8 cellular contexts compared by ENCODE assay signal in the genomic region with DNA sequence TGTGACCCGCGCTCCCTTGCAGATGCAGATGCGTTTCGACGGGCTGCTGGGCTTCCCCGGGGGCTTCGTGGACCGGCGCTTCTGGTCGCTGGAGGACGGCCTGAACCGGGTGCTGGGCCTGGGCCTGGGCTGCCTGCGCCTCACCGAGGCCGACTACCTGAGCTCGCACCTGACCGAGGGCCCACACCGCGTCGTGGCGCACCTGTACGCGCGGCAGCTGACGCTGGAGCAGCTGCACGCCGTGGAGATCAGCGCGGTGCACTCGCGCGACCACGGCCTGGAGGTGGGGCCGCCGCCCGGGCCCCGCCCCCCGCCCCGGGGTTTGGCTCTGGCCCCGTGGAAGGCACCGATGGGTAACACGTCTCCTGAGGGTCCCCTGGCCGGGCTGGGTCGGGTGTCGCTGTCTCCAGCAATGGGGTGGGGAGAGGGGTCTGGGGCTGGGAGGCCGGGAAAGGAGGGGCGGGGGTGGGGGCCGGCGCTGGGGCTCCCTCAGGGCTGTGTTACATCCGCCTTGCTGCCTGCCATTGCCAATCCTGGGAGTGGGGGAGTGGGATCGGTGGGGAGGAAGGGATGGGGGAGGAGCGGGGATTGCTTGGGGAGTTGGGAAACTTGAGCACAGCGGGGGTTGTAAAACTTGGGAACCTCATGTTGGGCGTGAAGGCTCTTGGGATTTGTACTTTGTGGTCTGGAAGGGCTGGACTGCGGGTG. TPM values are rescaled to one million over a fixed set of nuclear protein-coding genes. Genes with fewer than 3 reads are reported as not detected.
DNase-seq lines count a peak whose midpoint lies in the region; ATAC-seq, FAIRE-seq and TF ChIP-seq lines count a peak whose summit lies in the region.

No MANE protein-coding gene starts in this region.

- H2AFZ ChIP-seq in keratinocyte (ENCODE audit: control insufficient read depth, low read length), result no peak overlapping the region

- H3K27ac ChIP-seq in caudate nucleus (ENCODE audit: low read depth, low read length), result peak overlapping the region; percentile 84
- H3K27ac ChIP-seq in keratinocyte (ENCODE audit: control insufficient read depth, insufficient read depth, low read length), result peak overlapping the region; percentile 40

- H3K27me3 ChIP-seq in keratinocyte (ENCODE audit: control insufficient read depth, extremely low read depth, insufficient read depth, low read length), result no peaks in the 10 kb centered on the region

- peaks cover 10 to 23% of the 10 kb centered on the region in 2 experiments for H3K36me3 ChIP-seq in keratinocyte (ENCODE audit: control insufficient read depth in 2 of 2, extremely low read depth in 1 of 2, insufficient read depth in 2 of 2, low read length in 2 of 2)

- H3K4me1 ChIP-seq in keratinocyte (ENCODE audit: control insufficient read depth, extremely low read depth, insufficient read depth, low read length), result peaks cover 5% of the 10 kb centered on the region

- H3K4me2 ChIP-seq in keratinocyte (ENCODE audit: control insufficient read depth, extremely low read depth, insufficient read depth, low read depth, low read length), result peak overlapping the region; percentile 54

- dilution Hi-C loops in keratinocyte (cut with MboI; ENCODE audit: extremely low pct_ligation_motif_present, low sequenced_read_pairs), result no loop called here

- TF ChIP-seq CTCF in GM12864 (IDR thresholded peaks at IDR 0.05; ENCODE audit: low read depth, low read length, missing control alignments) (no peak), keratinocyte (optimal IDR thresholded peaks at IDR 0.05 in 1 of 3, IDR thresholded peaks at IDR 0.05 in 1 of 3, conservative IDR thresholded peaks at IDR 0.05 in 1 of 3; ENCODE audit: extremely low read depth in 1 of 3, insufficient read depth in 2 of 3, low read length in 3 of 3) (peak in 2 of 3 experiments; percentile 6 to 8)

- H3K9me1 ChIP-seq in keratinocyte (ENCODE audit: control insufficient read depth, extremely low read depth, insufficient read depth, low read length), result no peaks in the 10 kb centered on the region

- H4K20me1 ChIP-seq in keratinocyte (ENCODE audit: control insufficient read depth, extremely low read depth, insufficient read depth, low read length), result no peaks in the 10 kb centered on the region

- H3K4me3 ChIP-seq in GM12864 (ENCODE audit: low read depth, low read length) (peak overlapping the region; percentile 97), keratinocyte (ENCODE audit: control insufficient read depth in 2 of 3, extremely low read depth in 1 of 3, insufficient read depth in 2 of 3, low read depth in 1 of 3, low read length in 3 of 3) (peak overlapping the region; percentile 76 to 81 (median 80))

- no peak for FAIRE-seq in keratinocyte (lab: Jason Lieb, UNC)

- H3K9me3 ChIP-seq in keratinocyte (ENCODE audit: control insufficient read depth, low read depth, low read length), result no peaks in the 10 kb centered on the region

- ATAC-seq in HG02943 (IDR thresholded peaks at IDR 0.05; ENCODE audit: low read depth, unreplicated experiment) (peak; percentile 8), HG03342 (IDR thresholded peaks at IDR 0.05; ENCODE audit: unreplicated experiment) (no peak)

- DNase-seq in GM12864 (ENCODE audit: low read depth), result no peak
- peak; percentile 41 for DNase-seq in T-helper 22 cell (ENCODE audit: low read depth)
- peak in 19 of 61 donors; percentile 22 to 75 (median 61) for DNase-seq in caudate nucleus (lab: John Stamatoyannopoulos, UW)
- DNase-seq in keratinocyte (ENCODE audit: low read depth, low spot score), result no peak
- DNase-seq in stimulated activated CD4-positive, alpha-beta T cell treated with anti-CD3 and anti-CD28 coated beads, Interleukin-4, amount 100 ng/mL, for 1 hour, result peak; percentile 54
- no peak for DNase-seq in NCI-H2081 treated with DMSO at 0.1 percent for 48 hours (lab: John Stamatoyannopoulos, UW)

- peak overlapping the region; percentile 77 for H3K9ac ChIP-seq in keratinocyte (ENCODE audit: control insufficient read depth, extremely low read depth, insufficient read depth, low read length)

- no peaks in the 10 kb centered on the region for H3K79me2 ChIP-seq in keratinocyte (ENCODE audit: control insufficient read depth, insufficient read depth, low read length)

RNA-seq across cellular contexts. Expression of gene NUDT16L1, which starts 0.7 kb away (rescaled TPM):
- polyA plus RNA-seq in keratinocyte, result 23.0 to 28.8 TPM (median 24.2 TPM) in 3 replicates
- 3.0 TPM for polyA plus RNA-seq in keratinocyte (2011; ENCODE audit: low read depth)
- 20.0 and 39.0 TPM in 2 replicates for polyA plus RNA-seq in keratinocyte (2011; cell fraction: cytosol; rRNA removed)
- 22.9 and 27.8 TPM in 2 replicates for polyA plus RNA-seq in keratinocyte (2011; cell fraction: nucleus; rRNA removed)
- 13.2 and 26.4 TPM in 2 replicates for polyA plus RNA-seq in keratinocyte (2012; ENCODE audit: low replicate concordance)
- polyA minus RNA-seq in keratinocyte, result 10.5 to 12.5 TPM (median 12.1 TPM) in 3 replicates
- polyA minus RNA-seq in keratinocyte (2011; cell fraction: cytosol; rRNA and poly(A)+ RNA removed), result 22.3 TPM
- 8.5 and 11.0 TPM in 2 replicates for polyA minus RNA-seq in keratinocyte (2011; cell fraction: nucleus; rRNA and poly(A)+ RNA removed)

RNA-seq across cellular contexts. Expression of gene ANKS3, which starts 40.0 kb away (rescaled TPM):
- polyA plus RNA-seq in keratinocyte, result 9.7 to 14.7 TPM (median 11.7 TPM) in 3 replicates
- polyA plus RNA-seq in keratinocyte (2011; ENCODE audit: low read depth), result 12.6 TPM
- polyA plus RNA-seq in keratinocyte (2011; cell fraction: cytosol; rRNA removed), result 6.5 and 8.3 TPM in 2 replicates
- 40.9 and 51.0 TPM in 2 replicates for polyA plus RNA-seq in keratinocyte (2011; cell fraction: nucleus; rRNA removed)
- polyA plus RNA-seq in keratinocyte (2012; ENCODE audit: low replicate concordance), result 8.6 and 9.5 TPM in 2 replicates
- 12.0 to 24.2 TPM (median 23.1 TPM) in 3 replicates for polyA minus RNA-seq in keratinocyte
- polyA minus RNA-seq in keratinocyte (2011; cell fraction: cytosol; rRNA and poly(A)+ RNA removed), result 11.1 TPM
- polyA minus RNA-seq in keratinocyte (2011; cell fraction: nucleus; rRNA and poly(A)+ RNA removed), result 15.0 and 19.1 TPM in 2 replicates

RNA-seq across cellular contexts. Expression of gene DNAAF8, which starts 40.2 kb away (rescaled TPM):
- polyA plus RNA-seq in keratinocyte, result 0.26 to 0.57 TPM (median 0.33 TPM) in 3 replicates
- not detected for polyA plus RNA-seq in keratinocyte (2011; ENCODE audit: low read depth)
- 0.19 and 0.45 TPM in 2 replicates for polyA plus RNA-seq in keratinocyte (2011; cell fraction: cytosol; rRNA removed)
- polyA plus RNA-seq in keratinocyte (2011; cell fraction: nucleus; rRNA removed), result 0.20 and 0.36 TPM in 2 replicates
- 0.13 and 0.32 TPM in 2 replicates for polyA plus RNA-seq in keratinocyte (2012; ENCODE audit: low replicate concordance)
- 0.23 to 0.36 TPM in 2 of 3 replicates, not detected in the other for polyA minus RNA-seq in keratinocyte
- not detected for polyA minus RNA-seq in keratinocyte (2011; cell fraction: cytosol; rRNA and poly(A)+ RNA removed)
- not detected in 2 replicates for polyA minus RNA-seq in keratinocyte (2011; cell fraction: nucleus; rRNA and poly(A)+ RNA removed)

Comparison
In these comparisons a context has a peak if more than half of its experiments do, and no peak if none do; other contexts are left out.
1. DNase-seq: peak in T-helper 22 cell (single experiment) and stimulated activated CD4-positive, alpha-beta T cell treated with anti-CD3 and anti-CD28 coated beads, Interleukin-4, amount 100 ng/mL, for 1 hour (single experiment); none in GM12864 (single experiment), keratinocyte (single experiment) and NCI-H2081 treated with DMSO at 0.1 percent for 48 hours (single experiment).